Comparison of ENCODE assay signal across 8 cellular contexts in the genomic region with DNA sequence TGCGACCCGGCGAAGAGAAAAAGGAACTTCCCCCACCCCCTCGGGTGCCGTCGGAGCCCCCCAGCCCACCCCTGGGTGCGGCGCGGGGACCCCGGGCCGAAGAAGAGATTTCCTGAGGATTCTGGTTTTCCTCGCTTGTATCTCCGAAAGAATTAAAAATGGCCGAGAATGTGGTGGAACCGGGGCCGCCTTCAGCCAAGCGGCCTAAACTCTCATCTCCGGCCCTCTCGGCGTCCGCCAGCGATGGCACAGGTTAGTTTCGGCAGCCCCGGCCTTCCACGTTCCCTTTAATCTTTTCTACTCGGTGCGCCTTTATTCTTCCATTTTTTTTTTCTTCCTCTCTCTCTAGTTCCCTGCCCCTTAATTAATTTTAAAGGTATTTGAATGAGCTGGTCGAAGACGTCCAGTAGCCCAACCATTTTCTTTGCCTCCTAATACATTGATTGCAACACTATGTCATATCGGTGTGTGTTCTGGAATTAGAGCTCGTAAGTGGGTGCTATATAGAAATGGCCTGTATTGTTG. TPM values are rescaled to one million over a fixed set of nuclear protein-coding genes. Genes with fewer than 3 reads are reported as not detected.
DNase-seq lines count a peak whose midpoint lies in the region; ATAC-seq and TF ChIP-seq lines count a peak whose summit lies in the region.

No MANE protein-coding gene starts in this region.

- H3K4me3 Mint-ChIP-seq in activated naive CD8-positive, alpha-beta T cell treated with anti-CD3 and anti-CD28 coated beads, Interleukin-2, amount 10 ng/mL, durations not matched to agents 7 days and 5 days = peak overlapping the region; percentile 99
- H3K4me3 Mint-ChIP-seq in progenitor cell of endocrine pancreas (ENCODE audit: low read depth) = peak overlapping the region; percentile 97

- H3K9me3 Mint-ChIP-seq in activated naive CD8-positive, alpha-beta T cell treated with anti-CD3 and anti-CD28 coated beads, Interleukin-2, amount 10 ng/mL, durations not matched to agents 7 days and 5 days = no peaks in the 10 kb centered on the region
- no peaks in the 10 kb centered on the region for H3K9me3 Mint-ChIP-seq in progenitor cell of endocrine pancreas (ENCODE audit: low read depth)

- H3K27ac ChIP-seq in heart right ventricle = peak overlapping the region; percentile 100

- no peaks in the 10 kb centered on the region for H3K27me3 Mint-ChIP-seq in activated naive CD8-positive, alpha-beta T cell treated with anti-CD3 and anti-CD28 coated beads, Interleukin-2, amount 10 ng/mL, durations not matched to agents 7 days and 5 days
- no peaks in the 10 kb centered on the region for H3K27me3 Mint-ChIP-seq in progenitor cell of endocrine pancreas

- peaks cover 0 to 54% (median 40%) of the 10 kb centered on the region in 9 donors for H3K4me1 ChIP-seq in heart right ventricle

- H3K36me3 ChIP-seq in heart right ventricle = peaks cover 0 to 4% (median 0%) of the 10 kb centered on the region in 9 donors

- H3K9me3 ChIP-seq in heart right ventricle = no peaks in the 10 kb centered on the region

- ATAC-seq in activated naive CD8-positive, alpha-beta T cell treated with anti-CD3 and anti-CD28 coated beads, Interleukin-2, amount 10 ng/mL, durations not matched to agents 7 days and 5 days (ENCODE audit: low read depth) = no peak
- ATAC-seq in heart right ventricle = no peak

- no peaks in the 10 kb centered on the region for H3K27me3 ChIP-seq in heart right ventricle

- H3K4me1 Mint-ChIP-seq in activated naive CD8-positive, alpha-beta T cell treated with anti-CD3 and anti-CD28 coated beads, Interleukin-2, amount 10 ng/mL, durations not matched to agents 7 days and 5 days = peaks cover 25% of the 10 kb centered on the region
- peaks cover 34% of the 10 kb centered on the region for H3K4me1 Mint-ChIP-seq in progenitor cell of endocrine pancreas (ENCODE audit: low read depth)

- peak overlapping the region; percentile 77 for H3K4me3 ChIP-seq in AG09309 (ENCODE audit: control insufficient read depth, low read depth, low read length)
- peak overlapping the region; percentile 98 for H3K4me3 ChIP-seq in GM12875 (ENCODE audit: low read depth, low read length)
- H3K4me3 ChIP-seq in heart right ventricle = peak overlapping the region; percentile 73 to 100 (median 98)

- TF ChIP-seq CTCF in AG09309 (IDR thresholded peaks at IDR 0.05; ENCODE audit: control insufficient read depth, insufficient read depth, low read depth, low read length, missing control alignments) (no peak), GM12875 (IDR thresholded peaks at IDR 0.05; ENCODE audit: borderline replicate concordance, insufficient read depth, low read depth, low read length) (no peak), heart right ventricle (IDR thresholded peaks at IDR 0.05) (no peak), progenitor cell of endocrine pancreas (IDR thresholded peaks at IDR 0.05; ENCODE audit: unreplicated experiment) (no peak)

- peak overlapping the region; percentile 96 for H3K27ac Mint-ChIP-seq in activated naive CD8-positive, alpha-beta T cell treated with anti-CD3 and anti-CD28 coated beads, Interleukin-2, amount 10 ng/mL, durations not matched to agents 7 days and 5 days
- H3K27ac Mint-ChIP-seq in progenitor cell of endocrine pancreas = peak overlapping the region; percentile 98

- DNase-seq in AG09309 (ENCODE audit: low read depth) (no peak), NCI-H345 treated with DMSO at 0.1 percent for 48 hours (lab: John Stamatoyannopoulos, UW; ENCODE audit: unreplicated experiment) (peak; percentile 18), heart right ventricle (peak in 1 of 2 donors; percentile 29), progenitor cell of endocrine pancreas (ENCODE audit: low spot score, unreplicated experiment) (no peak), mucosa of gallbladder (ENCODE audit: low spot score) (no peak), DMS153 treated with DMSO at 0.1 percent for 48 hours (lab: John Stamatoyannopoulos, UW; ENCODE audit: unreplicated experiment) (no peak)
- DNase-seq in activated naive CD8-positive, alpha-beta T cell treated with anti-CD3 and anti-CD28 coated beads, Interleukin-2, amount 10 ng/mL, durations not matched to agents 7 days and 5 days = no peak

- peaks cover 16% of the 10 kb centered on the region for H3K36me3 Mint-ChIP-seq in activated naive CD8-positive, alpha-beta T cell treated with anti-CD3 and anti-CD28 coated beads, Interleukin-2, amount 10 ng/mL, durations not matched to agents 7 days and 5 days
- peaks cover 6% of the 10 kb centered on the region for H3K36me3 Mint-ChIP-seq in progenitor cell of endocrine pancreas (ENCODE audit: insufficient read depth)

- 0 to 1% methylated on average over 31 of the region's 31 CpGs for WGBS in heart right ventricle, 2 donors

- POLR2A ChIA-PET in activated naive CD8-positive, alpha-beta T cell treated with anti-CD3 and anti-CD28 coated beads, Interleukin-2, amount 10 ng/mL, durations not matched to agents 7 days and 5 days (lab: Charles Lee) = interaction anchor here (0.5 to 6.9 kb wide), 14 partner anchors 9 to 497 kb away, joined by 3 to 118 read pairs (median 6); a partner anchor contains a TSS

- intact Hi-C loops in heart right ventricle (cut with DNase I) = loop anchor here in 8 of 10 donors (1.0 to 10.0 kb wide), 7 partner anchors 70 to 192 kb away; a partner anchor contains a TSS

RNA-seq across cellular contexts. Expression of a gene that starts 0.5 kb away (rescaled TPM):
- total RNA-seq in activated naive CD8-positive, alpha-beta T cell treated with anti-CD3 and anti-CD28 coated beads, Interleukin-2, amount 10 ng/mL, durations not matched to agents 7 days and 5 days = 10 to 100 TPM; 82.9 to 85.4 TPM
- total RNA-seq in heart right ventricle (10 to 100 TPM; 23.4 to 41.7 (median 36.4) TPM), progenitor cell of endocrine pancreas (134 and 143 TPM in 2 replicates), mucosa of gallbladder (69.3 TPM)
- 10 to 100 TPM in 1 of 2 donors, 1 to 10 TPM in 1; 5.8 to 13.9 TPM for polyA plus RNA-seq in heart right ventricle
